ENCODE assay signal across 8 cellular contexts in genomic region chr17:7883781-7884386, GRCh38. TPM values are rescaled to one million over a fixed set of nuclear protein-coding genes. Genes with fewer than 3 reads are reported as not detected.
DNase-seq lines count a peak whose midpoint lies in the region; ATAC-seq, FAIRE-seq and TF ChIP-seq lines count a peak whose summit lies in the region.

No MANE protein-coding gene starts in this region.

- DNase-seq in A172 (ENCODE audit: low spot score), result peak; percentile 14
- peak; percentile 54 for DNase-seq in GM23248
- peak; percentile 21 for DNase-seq in T follicular helper cell (ENCODE audit: low read depth)
- DNase-seq in D721Med (ENCODE audit: insufficient read length, low spot score), result no peak
- no peak for DNase-seq in frontal cortex (ENCODE audit: low spot score in 2 of 2)

- no peaks in the 10 kb centered on the region for H3K27me3 ChIP-seq in GM23248 (replicated peaks; ENCODE audit: insufficient read depth)
- no peaks in the 10 kb centered on the region for H3K27me3 ChIP-seq in neuron (ENCODE audit: insufficient read depth, low read length)

- no peaks in the 10 kb centered on the region for H3K9me2 ChIP-seq in GM23248 (ENCODE audit: insufficient read depth)

- peaks cover 28% of the 10 kb centered on the region for H3K4me1 ChIP-seq in GM23248 (ENCODE audit: insufficient read depth)
- H3K4me1 ChIP-seq in neuron (ENCODE audit: insufficient read depth, low read length), result peaks cover 43% of the 10 kb centered on the region

- H3K4me3 Mint-ChIP-seq in dendritic cell treated with granulocyte-macrophage colony-stimulating factor and Interleukin-4, amounts not matched to agents 40 ng/mL and 50 ng/mL, for 4 days, result peak overlapping the region; percentile 39

- no peaks in the 10 kb centered on the region for H3K27me3 Mint-ChIP-seq in dendritic cell treated with granulocyte-macrophage colony-stimulating factor and Interleukin-4, amounts not matched to agents 40 ng/mL and 50 ng/mL, for 4 days

- H3K4me2 ChIP-seq in GM23248 (ENCODE audit: unreplicated experiment), result peak overlapping the region; percentile 85

- peak overlapping the region; percentile 77 for H3K9ac ChIP-seq in GM23248

- 0% methylated on average over 3 of the region's 3 CpGs for WGBS in GM23248 (ENCODE audit: low coverage in 1 of 2, low lambda C conversion rate in 2 of 2, missing lambda C conversion rate in 2 of 2), 2 experiments

- H3K9me3 Mint-ChIP-seq in dendritic cell treated with granulocyte-macrophage colony-stimulating factor and Interleukin-4, amounts not matched to agents 40 ng/mL and 50 ng/mL, for 4 days, result no peaks in the 10 kb centered on the region

- H3K9me3 ChIP-seq in GM23248 (ENCODE audit: low read depth), result no peaks in the 10 kb centered on the region
- no peaks in the 10 kb centered on the region for H3K9me3 ChIP-seq in neuron (ENCODE audit: low read length)

- H3K4me3 ChIP-seq in GM23248, result peak overlapping the region; percentile 73
- H3K4me3 ChIP-seq in neuron (ENCODE audit: low read length), result peak overlapping the region; percentile 33

- in situ Hi-C loops in GM23248 (cut with MboI), result no loop called here

- H3K36me3 Mint-ChIP-seq in dendritic cell treated with granulocyte-macrophage colony-stimulating factor and Interleukin-4, amounts not matched to agents 40 ng/mL and 50 ng/mL, for 4 days (ENCODE audit: low read depth), result peaks cover 6% of the 10 kb centered on the region

- no peak for TF ChIP-seq CTCF in D721Med (IDR thresholded peaks at IDR 0.05; ENCODE audit: insufficient read depth, missing control alignments)

- H3F3A ChIP-seq in GM23248 (ENCODE audit: insufficient read depth), result peaks cover 31% of the 10 kb centered on the region

- H3K36me3 ChIP-seq in GM23248 (ENCODE audit: low read depth) (0 out of 2 replicates have a peak, but pooled peaks cover 3% of the 10 kb centered on the region), neuron (ENCODE audit: insufficient read depth, low read length) (peaks cover 32% of the 10 kb centered on the region)

- ATAC-seq in GM18519 (IDR thresholded peaks at IDR 0.05; ENCODE audit: low FRiP score, unreplicated experiment), result no peak

- peak overlapping the region; percentile 42 for H3K27ac ChIP-seq in GM23248

- H3K27ac Mint-ChIP-seq in dendritic cell treated with granulocyte-macrophage colony-stimulating factor and Interleukin-4, amounts not matched to agents 40 ng/mL and 50 ng/mL, for 4 days, result peak overlapping the region; percentile 60

- H4K20me1 ChIP-seq in GM23248 (ENCODE audit: insufficient read depth), result no peaks in the 10 kb centered on the region

- peak overlapping the region; percentile 83 for H2AFZ ChIP-seq in GM23248
- no peak overlapping the region for H2AFZ ChIP-seq in neuron (ENCODE audit: low read depth, low read length)

- FAIRE-seq in D721Med (lab: Jason Lieb, UNC) (no peak), frontal cortex (lab: Jason Lieb, UNC) (no peak)

- H3K4me1 Mint-ChIP-seq in dendritic cell treated with granulocyte-macrophage colony-stimulating factor and Interleukin-4, amounts not matched to agents 40 ng/mL and 50 ng/mL, for 4 days (ENCODE audit: low read depth), result no peaks in the 10 kb centered on the region

- intact Hi-C loops in dendritic cell treated with granulocyte-macrophage colony-stimulating factor and Interleukin-4, amounts not matched to agents 40 ng/mL and 50 ng/mL, for 4 days (cut with micrococcal nuclease), result no loop called here

- H3K79me2 ChIP-seq in GM23248 (ENCODE audit: insufficient read depth), result peaks cover 10% of the 10 kb centered on the region

RNA-seq across cellular contexts. Expression of gene CHD3, which starts 4.7 kb away (rescaled TPM):
- 89.2 and 104 TPM in 2 replicates for total RNA-seq in A172 (2014; rRNA removed; shearing (Covaris generic))
- total RNA-seq in GM23248 (2014; rRNA removed; shearing (Covaris generic)), result 56.5 and 73.6 TPM in 2 replicates
- 14.0 and 16.0 TPM in 2 replicates for polyA plus RNA-seq in GM23248 (2016; fragmentation: Nextera tagmentation; extraction: Ambion mirVana)
- total RNA-seq in frontal cortex, result 276 TPM

RNA-seq across cellular contexts. Expression of gene CYB5D1, which starts 26.1 kb away (rescaled TPM):
- total RNA-seq in A172 (2014; rRNA removed; shearing (Covaris generic)), result 15.7 and 18.4 TPM in 2 replicates
- total RNA-seq in GM23248 (2014; rRNA removed; shearing (Covaris generic)), result 11.0 and 20.6 TPM in 2 replicates
- polyA plus RNA-seq in GM23248 (2016; fragmentation: Nextera tagmentation; extraction: Ambion mirVana), result 8.6 and 9.9 TPM in 2 replicates
- total RNA-seq in frontal cortex, result 15.1 TPM

RNA-seq across cellular contexts. Expression of gene NAA38, which starts 26.5 kb away (rescaled TPM):
- 200 and 243 TPM in 2 replicates for total RNA-seq in A172 (2014; rRNA removed; shearing (Covaris generic))
- 70.4 and 71.5 TPM in 2 replicates for total RNA-seq in GM23248 (2014; rRNA removed; shearing (Covaris generic))
- 185 and 196 TPM in 2 replicates for polyA plus RNA-seq in GM23248 (2016; fragmentation: Nextera tagmentation; extraction: Ambion mirVana)
- 30.2 TPM for total RNA-seq in frontal cortex

RNA-seq across cellular contexts. Expression of gene TMEM88, which starts 29.0 kb away (rescaled TPM):
- total RNA-seq in A172 (2014; rRNA removed; shearing (Covaris generic)), result not detected in 2 replicates
- total RNA-seq in GM23248 (2014; rRNA removed; shearing (Covaris generic)), result not detected in 2 replicates
- 0.23 TPM in 1 of 2 replicates, not detected in the other for polyA plus RNA-seq in GM23248 (2016; fragmentation: Nextera tagmentation; extraction: Ambion mirVana)
- total RNA-seq in frontal cortex, result 1.2 TPM

RNA-seq across cellular contexts. Expression of gene RNF227, which starts 32.2 kb away (rescaled TPM):
- total RNA-seq in A172 (2014; rRNA removed; shearing (Covaris generic)), result 1.5 and 1.8 TPM in 2 replicates
- total RNA-seq in GM23248 (2014; rRNA removed; shearing (Covaris generic)), result 4.3 and 15.3 TPM in 2 replicates
- polyA plus RNA-seq in GM23248 (2016; fragmentation: Nextera tagmentation; extraction: Ambion mirVana), result 3.1 and 4.3 TPM in 2 replicates
- 8.2 TPM for total RNA-seq in frontal cortex

Comparison
In these comparisons a context has a peak if more than half of its experiments do, and no peak if none do; other contexts are left out.
1. DNase-seq: peak in A172 (single experiment), GM23248 (single experiment) and T follicular helper cell (single experiment); none in D721Med (single experiment) and frontal cortex (0 of 2).